9 cellular contexts compared by ENCODE assay signal in the genomic region with DNA sequence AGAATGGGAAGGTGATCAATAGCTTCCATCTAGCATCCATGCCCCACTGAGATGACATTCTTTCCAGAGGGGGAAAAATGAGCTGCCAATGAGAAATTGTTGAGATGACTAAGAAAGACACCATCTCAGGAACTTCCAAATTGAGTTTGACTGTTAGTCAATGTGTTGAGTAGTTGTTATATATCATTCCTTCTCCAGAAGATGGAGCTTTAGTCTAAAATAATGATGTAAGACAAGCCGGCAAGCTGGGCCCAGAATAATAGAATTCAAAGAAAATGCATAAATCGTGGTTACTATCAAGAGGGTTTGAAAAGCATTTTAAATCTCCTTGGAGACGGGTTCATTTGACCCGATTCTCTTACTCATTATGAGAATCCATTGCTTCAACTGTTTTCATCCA.
A peak's percentile ranks its signal among the peaks of the same experiment; 100 is the strongest.
DNase-seq lines count a peak whose midpoint lies in the region; ATAC-seq and TF ChIP-seq lines count a peak whose summit lies in the region.
"Had no signal": no experiment of that assay in that cellular context is flagged by ENCODE, and none has a peak within 500 bp of the region (broad histone marks: within the 10 kb centered on the region; RNA-seq: fewer than 3 reads in every experiment).

No MANE protein-coding gene starts in this region.

- no peaks in the 10 kb centered on the region for H3K79me2 ChIP-seq in DND-41 (ENCODE audit: insufficient read depth, low read length)

- no peak overlapping the region for H3K27ac ChIP-seq in DND-41 (ENCODE audit: low read length)
- H3K27ac ChIP-seq in right lobe of liver: peak overlapping the region in 1 of 3 donors; percentile 71
- H3K27ac ChIP-seq: SK-N-MC had no signal

- H3K9me3 Mint-ChIP-seq in activated naive CD8-positive, alpha-beta T cell treated with anti-CD3 and anti-CD28 coated beads, Interleukin-2, amount 50 U/mL, for 24 hours: no peaks in the 10 kb centered on the region

- H3K9me3 ChIP-seq in DND-41 (ENCODE audit: insufficient read depth, low read length, severe bottlenecking) (no peaks in the 10 kb centered on the region), right lobe of liver (no peaks in the 10 kb centered on the region)

- H3K4me3 Mint-ChIP-seq in activated naive CD8-positive, alpha-beta T cell treated with anti-CD3 and anti-CD28 coated beads, Interleukin-2, amount 50 U/mL, for 24 hours: no peak overlapping the region

- no peaks in the 10 kb centered on the region for H3K36me3 Mint-ChIP-seq in activated naive CD8-positive, alpha-beta T cell treated with anti-CD3 and anti-CD28 coated beads, Interleukin-2, amount 50 U/mL, for 24 hours (ENCODE audit: low read depth)

- TF ChIP-seq CTCF in DND-41 (IDR thresholded peaks at IDR 0.05; ENCODE audit: borderline replicate concordance, extremely low read depth, low read length, poor library complexity, severe bottlenecking) (peak; percentile 63), right lobe of liver (IDR thresholded peaks at IDR 0.05) (peak; percentile 37 to 47 (median 42))

- no peak for TF ChIP-seq POLR2A in right lobe of liver (IDR thresholded peaks at IDR 0.05)

- H3K9ac ChIP-seq in DND-41 (ENCODE audit: low read depth, low read length): no peak overlapping the region

- H3K4me3 ChIP-seq in DND-41 (ENCODE audit: low read depth in 1 of 2, low read length in 2 of 2) (no peak overlapping the region), right lobe of liver (no peak overlapping the region)
- H3K4me3 ChIP-seq: SK-N-MC had no signal

- H3K4me1 Mint-ChIP-seq in activated naive CD8-positive, alpha-beta T cell treated with anti-CD3 and anti-CD28 coated beads, Interleukin-2, amount 50 U/mL, for 24 hours: peaks cover 11% of the 10 kb centered on the region

- ATAC-seq in DND-41 (ENCODE audit: insufficient read depth, low read depth) (peak; percentile 62; the same call in 1 of the 3 replicates), right lobe of liver (peak; percentile 32 to 55 (median 52))
- ATAC-seq in activated naive CD8-positive, alpha-beta T cell treated with anti-CD3 and anti-CD28 coated beads, Interleukin-2, amount 50 U/mL, for 24 hours: peak; percentile 68

- H2AFZ ChIP-seq in DND-41 (ENCODE audit: low read depth, low read length): no peak overlapping the region

- no peak overlapping the region for H3K4me2 ChIP-seq in DND-41 (ENCODE audit: insufficient read depth, low read length)

- H4K20me1 ChIP-seq in DND-41 (ENCODE audit: insufficient read depth, low read length): no peaks in the 10 kb centered on the region

- whole genome bisulfite sequencing in right lobe of liver (ENCODE audit: insufficient coverage, low coverage, low lambda C conversion rate, missing lambda C conversion rate): 19% methylated on average over 4 of the region's 4 CpGs

- intact Hi-C loops in right lobe of liver (cut with DNase I): loop anchor here (5.0 kb wide), 2 partner anchors 192 to 197 kb away; no protein-coding TSS in a partner anchor

- no peaks in the 10 kb centered on the region for H3K36me3 ChIP-seq in DND-41 (ENCODE audit: insufficient read depth, low read length)
- no peaks in the 10 kb centered on the region for H3K36me3 ChIP-seq in right lobe of liver

- DNase-seq in DND-41 (no peak), HT1080 (ENCODE audit: low read depth) (peak; percentile 30), right lobe of liver (no peak), NCI-H2227 treated with DMSO at 0.1 percent for 48 hours (lab: John Stamatoyannopoulos, UW) (no peak), NCI-H82 (lab: John Stamatoyannopoulos, UW) (no peak)
- DNase-seq in activated naive CD8-positive, alpha-beta T cell treated with anti-CD3 and anti-CD28 coated beads, Interleukin-2, amount 50 U/mL, for 24 hours: no peak
- no peak for DNase-seq in activated CD4-positive, alpha-beta T cell treated with anti-CD3 and anti-CD28 coated beads for 1 hour
- DNase-seq in activated effector memory CD4-positive, alpha-beta T cell treated with Interleukin-2 at 50 U/mL for 16 hours: no peak

- no peaks in the 10 kb centered on the region for H3K27me3 Mint-ChIP-seq in activated naive CD8-positive, alpha-beta T cell treated with anti-CD3 and anti-CD28 coated beads, Interleukin-2, amount 50 U/mL, for 24 hours

- H3K27ac Mint-ChIP-seq in activated naive CD8-positive, alpha-beta T cell treated with anti-CD3 and anti-CD28 coated beads, Interleukin-2, amount 50 U/mL, for 24 hours: no peak overlapping the region

- H3K27me3 ChIP-seq in DND-41 (ENCODE audit: insufficient read depth, low read length, poor library complexity) (no peaks in the 10 kb centered on the region), right lobe of liver (no peaks in the 10 kb centered on the region)

- H3K4me1 ChIP-seq in DND-41 (ENCODE audit: insufficient read depth, low read length): no peaks in the 10 kb centered on the region
- H3K4me1 ChIP-seq in right lobe of liver: peaks cover 0 to 29% (median 11%) of the 10 kb centered on the region in 4 donors
